33 cellular contexts compared by ENCODE assay signal in the genomic region with DNA sequence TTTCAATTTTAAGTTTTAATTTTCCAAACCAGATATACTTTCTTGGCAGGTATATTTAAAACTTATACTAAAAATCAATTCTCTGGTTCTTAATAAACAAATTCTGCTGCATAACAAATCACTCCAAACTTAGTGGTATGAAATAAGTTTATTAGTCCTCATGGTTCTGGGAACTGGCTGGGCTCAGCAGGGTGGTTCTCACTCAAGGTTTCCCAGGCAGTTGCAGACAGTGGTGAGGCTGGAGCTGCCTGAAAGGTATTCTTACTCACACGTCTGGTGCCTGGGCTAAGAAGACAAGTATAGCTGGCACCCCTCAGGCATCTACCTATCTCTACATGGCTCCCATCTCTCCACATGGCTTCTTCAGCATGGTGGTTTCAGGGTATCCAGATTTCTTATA.
"Had no signal": no experiment of that assay in that cellular context is flagged by ENCODE, and none has a peak within 500 bp of the region (broad histone marks: within the 10 kb centered on the region; RNA-seq: fewer than 3 reads in every experiment).

No MANE protein-coding gene starts in this region.

- H3K4me3 ChIP-seq: adrenal gland, body of pancreas, breast epithelium had no signal

- DNase-seq: activated B cell treated with CpG ODN at 0.5 μM for 24 hours; activated CD4-positive, alpha-beta memory T cell treated with anti-CD3 and anti-CD28 coated beads for 36 hours; activated CD4-positive, alpha-beta T cell treated with anti-CD3 and anti-CD28 coated beads for 48 hours; activated CD4-positive, alpha-beta T cell treated with anti-CD3 and anti-CD28 coated beads, Interleukin-2, amount 50 U/mL, for 1 hour; activated CD4-positive, alpha-beta T cell treated with anti-CD3 and anti-CD28 coated beads, Interleukin-2, amount 50 U/mL, for 4 hours; activated CD4-positive, CD25-positive, alpha-beta regulatory T cell treated with anti-CD3 and anti-CD28 coated beads, Interleukin-2, amount 50 U/mL, for 72 hours; activated CD8-positive, alpha-beta memory T cell treated with anti-CD3 and anti-CD28 coated beads, Interleukin-2, amount 50 U/mL, for 4 hours; activated CD8-positive, alpha-beta T cell treated with anti-CD3 and anti-CD28 coated beads for 36 hours; activated effector memory CD4-positive, alpha-beta T cell treated with anti-CD3 and anti-CD28 coated beads, Interleukin-2, amount 50 U/mL, for 16 hours; activated gamma-delta T cell treated with Interleukin-2 at 50 U/mL for 16 hours; activated naive CD4-positive, alpha-beta T cell; activated naive CD4-positive, alpha-beta T cell treated with anti-CD3 and anti-CD28 coated beads for 36 hours; activated naive CD4-positive, alpha-beta T cell treated with anti-CD3 and anti-CD28 coated beads, Interleukin-2, amount 50 U/mL, for 16 hours; activated naive CD8-positive, alpha-beta T cell treated with anti-CD3 and anti-CD28 coated beads for 36 hours; activated T-cell treated with anti-CD3 and anti-CD28 coated beads for 4 hours; activated T-cell treated with anti-CD3 and anti-CD28 coated beads, Interleukin-2, amount 50 U/mL, for 1 hour; activated T-cell treated with anti-CD3 and anti-CD28 coated beads, Interleukin-2, amount 50 U/mL, for 4 hours; activated T-cell treated with anti-CD3 and anti-CD28 coated beads, Interleukin-2, amount 50 U/mL, for 72 hours; adrenal gland; amniotic stem cell; aorta; body of pancreas; brain microvascular endothelial cell; central memory CD4-positive, alpha-beta T cell; T-helper 1 cell; T-helper 2 cell; T-helper 9 cell had no signal

- H3K27me3 ChIP-seq: adrenal gland, body of pancreas, brain microvascular endothelial cell, breast epithelium had no signal

- H3K9me3 ChIP-seq: adrenal gland had no signal

- H3K4me1 ChIP-seq: adrenal gland, body of pancreas, breast epithelium had no signal

- FAIRE-seq: astrocyte, TTC549 had no signal

- H3K27ac ChIP-seq: adrenal gland, body of pancreas, brain microvascular endothelial cell, breast epithelium, VCaP had no signal

- H3K36me3 ChIP-seq: adrenal gland, brain microvascular endothelial cell, breast epithelium had no signal

- ATAC-seq: activated CD8-positive, alpha-beta T cell treated with anti-CD3 and anti-CD28 coated beads for 36 hours; activated naive CD4-positive, alpha-beta T cell treated with anti-CD3 and anti-CD28 coated beads, Interleukin-2, amount 50 U/mL, for 72 hours; activated T-cell treated with anti-CD3 and anti-CD28 coated beads, Interleukin-2, amount 50 U/mL, for 4 hours; activated T-cell treated with anti-CD3 and anti-CD28 coated beads, Interleukin-2, amount 50 U/mL, for 72 hours; activated T-helper 17 cell treated with anti-CD3 and anti-CD28 coated beads, Interleukin-2, amount 50 U/mL, for 72 hours; body of pancreas had no signal
